ENCODE assay signal across 23 cellular contexts in the genomic region with DNA sequence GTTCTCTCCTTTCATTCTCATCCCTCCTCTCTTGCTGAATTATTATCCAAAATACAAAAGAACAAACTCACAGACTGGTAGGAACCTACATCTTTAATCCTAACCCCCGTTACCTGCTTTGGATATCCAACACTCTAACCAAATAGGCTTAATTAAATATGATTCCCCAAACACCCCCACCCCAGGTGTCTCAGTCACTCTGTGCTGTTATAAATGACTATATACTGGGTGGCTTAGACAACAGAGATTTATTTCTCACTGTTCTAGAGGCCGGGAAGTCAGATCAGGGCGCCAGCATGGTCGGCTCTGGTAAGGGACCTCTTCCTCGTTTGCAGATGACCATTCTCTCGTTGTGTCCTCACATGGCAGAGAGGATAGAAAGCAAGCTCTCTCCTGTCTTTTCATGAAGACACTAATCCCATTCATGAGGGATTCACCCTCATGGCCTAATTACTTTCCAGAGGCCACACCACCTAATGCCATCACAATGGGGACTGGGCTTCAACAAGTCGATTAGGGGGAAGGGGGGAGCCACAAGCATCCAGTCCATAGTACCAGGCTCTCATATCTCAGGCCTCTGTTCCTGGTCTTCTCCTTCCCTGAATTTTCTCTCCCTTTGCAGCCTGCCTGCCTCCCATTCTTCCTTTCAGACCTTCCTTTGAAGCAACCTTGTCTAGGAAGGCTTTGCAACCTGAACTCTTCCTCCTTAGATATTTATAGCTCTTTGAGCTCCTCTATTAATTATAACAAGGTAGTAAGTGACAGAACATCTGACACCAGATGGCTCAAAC. TPM values are rescaled to one million over a fixed set of nuclear protein-coding genes. Genes with fewer than 3 reads are reported as not detected.
DNase-seq lines count a peak whose midpoint lies in the region; ATAC-seq and TF ChIP-seq lines count a peak whose summit lies in the region.
"Had no signal": no experiment of that assay in that cellular context is flagged by ENCODE, and none has a peak within 500 bp of the region (broad histone marks: within the 10 kb centered on the region; RNA-seq: fewer than 3 reads in every experiment).

No MANE protein-coding gene starts in this region.

- peaks cover 12% of the 10 kb centered on the region for H3K9me3 Mint-ChIP-seq in activated B cell treated with CpG ODN at 0.5 μM for 24 hours

- H2AFZ ChIP-seq in Karpas-422 (ENCODE audit: low read length): no peak overlapping the region

- no peaks in the 10 kb centered on the region for H4K20me1 ChIP-seq in Karpas-422 (ENCODE audit: insufficient read depth, low read depth, low read length)

- H3K4me3 ChIP-seq in GM12864 (ENCODE audit: low read depth, low read length): peak overlapping the region; percentile 73
- peak overlapping the region; percentile 65 for H3K4me3 ChIP-seq in Karpas-422 (ENCODE audit: low read length)
- H3K4me3 ChIP-seq in sigmoid colon: no peak overlapping the region
- H3K4me3 ChIP-seq: cardiac muscle cell, ovary, right lobe of liver, SJSA1 had no signal

- DNase-seq in GM12864 (ENCODE audit: low read depth) (no peak), Karpas-422 (peak; percentile 88), activated B cell treated with CpG ODN at 0.5 μM for 24 hours (no peak), sigmoid colon (peak; percentile 22), NOMO-1 treated with DMSO at 0.1 percent for 48 hours (lab: John Stamatoyannopoulos, UW; ENCODE audit: unreplicated experiment) (no peak)
- no peak for DNase-seq in activated CD4-positive, CD25-positive, alpha-beta regulatory T cell treated with anti-CD3 and anti-CD28 coated beads, Interleukin-2, amount 50 U/mL, for 72 hours
- DNase-seq: activated CD4-positive, alpha-beta T cell treated with anti-CD3 and anti-CD28 coated beads for 48 hours; activated naive CD4-positive, alpha-beta T cell; activated T-cell treated with anti-CD3 and anti-CD28 coated beads, Interleukin-2, amount 50 U/mL, for 48 hours; aorta; CD4-positive, CD25-positive, alpha-beta regulatory T cell; HCEC 1CT; midbrain; NCI-H2081 treated with DMSO at 0.1 percent for 48 hours; ovary; right lobe of liver; stimulated activated CD4-positive, alpha-beta T cell treated with anti-CD3 and anti-CD28 coated beads, Interleukin-15, amount 100 ng/mL, for 24 hours had no signal

- H3K79me2 ChIP-seq in Karpas-422 (ENCODE audit: low read length): peaks cover 49% of the 10 kb centered on the region

- no peak for TF ChIP-seq POLR2A in sigmoid colon (IDR thresholded peaks at IDR 0.05)

- H3K9ac ChIP-seq in Karpas-422 (ENCODE audit: low read length): peak overlapping the region; percentile 73

- no peaks in the 10 kb centered on the region for H3K9me2 ChIP-seq in Karpas-422 (replicated peaks; ENCODE audit: insufficient read depth, low read length)

- H3K4me3 Mint-ChIP-seq in activated B cell treated with CpG ODN at 0.5 μM for 24 hours: peak overlapping the region; percentile 90
- H3K4me3 Mint-ChIP-seq: CD4-positive, CD25-positive, alpha-beta regulatory T cell; nephron; type B pancreatic cell had no signal

- no peak for ATAC-seq in activated B cell treated with CpG ODN at 0.5 μM for 24 hours (ENCODE audit: low read depth)
- ATAC-seq in GM19324 (IDR thresholded peaks at IDR 0.05; ENCODE audit: low FRiP score, unreplicated experiment): no peak
- no peak for ATAC-seq in HG02852 (IDR thresholded peaks at IDR 0.05; ENCODE audit: unreplicated experiment)
- ATAC-seq: right lobe of liver had no signal

- CTCF ChIA-PET in activated B cell treated with CpG ODN at 0.5 μM for 24 hours (lab: Charles Lee): interaction anchor here (0.7 to 1.4 kb wide), 8 partner anchors 9 to 100 kb away, joined by 3 to 8 read pairs (median 3); no protein-coding TSS in a partner anchor

- H3K27ac Mint-ChIP-seq in activated B cell treated with CpG ODN at 0.5 μM for 24 hours: peak overlapping the region; percentile 93
- H3K27ac Mint-ChIP-seq: nephron, type B pancreatic cell had no signal

- peaks cover 33% of the 10 kb centered on the region for H3K36me3 Mint-ChIP-seq in activated B cell treated with CpG ODN at 0.5 μM for 24 hours (ENCODE audit: low read depth)
- H3K36me3 Mint-ChIP-seq: type B pancreatic cell had no signal

- H3K4me1 ChIP-seq in Karpas-422 (ENCODE audit: low read length): peaks cover 66% of the 10 kb centered on the region
- no peaks in the 10 kb centered on the region for H3K4me1 ChIP-seq in sigmoid colon
- H3K4me1 ChIP-seq: right lobe of liver, SJSA1 had no signal

- H3K4me1 Mint-ChIP-seq in activated B cell treated with CpG ODN at 0.5 μM for 24 hours: peaks cover 97% of the 10 kb centered on the region
- H3K4me1 Mint-ChIP-seq: nephron had no signal

- H3K27me3 Mint-ChIP-seq in activated B cell treated with CpG ODN at 0.5 μM for 24 hours: no peaks in the 10 kb centered on the region
- H3K27me3 Mint-ChIP-seq: CD4-positive, CD25-positive, alpha-beta regulatory T cell had no signal

- TF ChIP-seq EP300 in sigmoid colon (IDR thresholded peaks at IDR 0.05): no peak

- H3K27me3 ChIP-seq in Karpas-422 (ENCODE audit: low read length): no peaks in the 10 kb centered on the region
- H3K27me3 ChIP-seq in sigmoid colon: no peaks in the 10 kb centered on the region
- H3K27me3 ChIP-seq: ovary, right lobe of liver had no signal

- 79 to 93% methylated on average over 7 of the region's 7 CpGs for WGBS in sigmoid colon, 2 donors

- H3K4me2 ChIP-seq in Karpas-422 (ENCODE audit: low read depth, low read length, poor library complexity, severe bottlenecking): peak overlapping the region; percentile 69

- H3K27ac ChIP-seq in Karpas-422 (ENCODE audit: low read length) (peak overlapping the region; percentile 93), sigmoid colon (no peak overlapping the region)
- H3K27ac ChIP-seq: cardiac muscle cell, ovary, right lobe of liver, SJSA1 had no signal

- POLR2A ChIA-PET in activated B cell treated with CpG ODN at 0.5 μM for 24 hours (lab: Charles Lee): interaction anchor here (0.6 to 5.1 kb wide), 21 partner anchors 8 to 731 kb away, joined by 3 to 50 read pairs (median 7); partner anchors contain the start of genes ACTR2, AFTPH, CEP68 and SLC1A4

- H3K9me3 ChIP-seq in Karpas-422 (ENCODE audit: low read length) (peaks cover 17% of the 10 kb centered on the region), sigmoid colon (no peaks in the 10 kb centered on the region)
- H3K9me3 ChIP-seq: ovary, right lobe of liver, SJSA1 had no signal

- peaks cover 19% of the 10 kb centered on the region for H3K36me3 ChIP-seq in Karpas-422 (ENCODE audit: insufficient read depth, low read length)
- H3K36me3 ChIP-seq in sigmoid colon: no peaks in the 10 kb centered on the region
- H3K36me3 ChIP-seq: cardiac muscle cell, ovary, right lobe of liver, SJSA1 had no signal

- TF ChIP-seq CTCF in GM12864 (IDR thresholded peaks at IDR 0.05; ENCODE audit: low read depth, low read length, missing control alignments) (no peak), activated B cell treated with CpG ODN at 0.5 μM for 24 hours (IDR thresholded peaks at IDR 0.05) (no peak), sigmoid colon (IDR thresholded peaks at IDR 0.05) (no peak)

- intact Hi-C loops in activated B cell treated with CpG ODN at 0.5 μM for 24 hours (cut with micrococcal nuclease): loop anchor here (1.0 to 2.0 kb wide), 5 partner anchors 8 to 199 kb away; partner anchors contain the start of genes RAB1A and SLC1A4
- intact Hi-C loops in sigmoid colon (cut with DNase I): no loop called here

RNA-seq across cellular contexts. Expression of gene SLC1A4, which starts 57.5 kb away (rescaled TPM):
- 114 and 120 TPM in 2 replicates for total RNA-seq in Karpas-422 (2014; rRNA removed; shearing (Covaris generic); ENCODE audit: low replicate concordance)
- total RNA-seq in activated B cell treated with CpG ODN at 0.5 μM for 24 hours: 32.1 and 35.4 TPM in 2 replicates
- 10 to 100 TPM in 1 of 4 donors, 1 to 10 TPM in 3; 5.0 to 11.4 (median 5.7) TPM for total RNA-seq in sigmoid colon
- 10 to 100 TPM in 1 of 3 donors, 1 to 10 TPM in 1, under 1 TPM in 1; 0.60 to 13.4 (median 4.9) TPM for polyA plus RNA-seq in sigmoid colon

Comparison
In these comparisons a context has a peak if more than half of its experiments do, and no peak if none do; other contexts are left out.
1. DNase-seq: peak in Karpas-422 (single experiment) and sigmoid colon (single experiment); none in GM12864 (single experiment), activated B cell treated with CpG ODN at 0.5 μM for 24 hours (single experiment), activated CD4-positive, CD25-positive, alpha-beta regulatory T cell treated with anti-CD3 and anti-CD28 coated beads, Interleukin-2, amount 50 U/mL, for 72 hours (single experiment) and NOMO-1 treated with DMSO at 0.1 percent for 48 hours (single experiment).
2. H3K4me3 ChIP-seq: peak in GM12864 (single experiment) and Karpas-422 (single experiment); none in sigmoid colon (0 of 4).